9 cellular contexts compared by ENCODE assay signal in the genomic region with DNA sequence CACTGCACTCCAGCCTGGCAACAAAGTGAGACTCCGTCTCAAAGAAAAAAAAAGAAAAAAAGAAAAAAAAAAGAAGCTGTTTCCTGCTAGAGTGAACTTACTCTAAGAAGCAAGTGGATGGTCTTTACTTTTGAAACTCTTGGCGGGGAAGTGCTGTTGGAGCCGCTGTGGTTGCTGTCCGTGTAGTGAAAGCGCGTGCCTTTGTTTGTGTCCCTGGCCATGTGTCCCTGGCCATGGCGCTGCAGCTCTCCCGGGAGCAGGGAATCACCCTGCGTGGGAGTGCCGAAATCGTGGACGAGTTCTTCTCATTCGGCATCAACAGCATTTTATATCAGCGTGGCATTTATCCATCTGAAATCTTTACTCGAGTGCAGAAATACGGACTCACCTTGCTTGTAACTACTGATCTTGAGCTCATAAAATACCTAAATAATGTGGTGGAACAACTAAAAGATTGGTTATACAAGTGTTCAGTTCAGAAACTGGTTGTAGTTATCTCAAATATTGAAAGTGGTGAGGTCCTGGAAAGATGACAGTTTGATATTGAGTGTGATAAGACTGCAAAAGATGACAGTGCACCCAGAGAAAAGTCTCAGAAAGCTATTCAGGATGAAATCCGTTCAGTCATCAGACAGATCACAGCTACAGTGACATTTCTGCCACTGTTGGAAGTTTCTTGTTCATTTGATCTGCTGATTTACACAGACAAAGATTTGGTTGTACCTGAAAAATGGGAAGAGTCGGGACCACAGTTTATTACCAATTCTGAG. TPM values are rescaled to one million over a fixed set of nuclear protein-coding genes. Genes with fewer than 3 reads are reported as not detected.
DNase-seq lines count a peak whose midpoint lies in the region; FAIRE-seq and TF ChIP-seq lines count a peak whose summit lies in the region.
"Not testable (repeated sequence)": the region's sequence is repeated elsewhere in the genome, so short reads cannot be mapped to it uniquely, and the experiment has no call there.
"Had no signal": no experiment of that assay in that cellular context is flagged by ENCODE, and none has a peak within 500 bp of the region (broad histone marks: within the 10 kb centered on the region; RNA-seq: fewer than 3 reads in every experiment).

No MANE protein-coding gene starts in this region.

- H3K9ac ChIP-seq in H9 (ENCODE audit: extremely low read depth, insufficient read length, low read length); keratinocyte (ENCODE audit: control insufficient read depth, extremely low read depth, insufficient read depth, low read length): not testable (repeated sequence)

- H2BK12ac ChIP-seq in H9 (ENCODE audit: insufficient read length, low read depth, low read length) = not testable (repeated sequence)

- not testable (repeated sequence) for H2AFZ ChIP-seq in H9 (ENCODE audit: low read length); keratinocyte (ENCODE audit: control insufficient read depth, low read length)

- H3K23me2 ChIP-seq in H9 (ENCODE audit: insufficient read length, low read depth, low read length, poor library complexity, severe bottlenecking) = not testable (repeated sequence)

- H3K27me3 Mint-ChIP-seq in H9 (ENCODE audit: low read depth); T-helper 2 cell treated with Interferon-gamma antibody and Interleukin-4, amounts not matched to agents 5 μg/mL and 100 μg/mL, for 36 hours (ENCODE audit: low read depth); activated T-helper 2 cell treated with anti-CD3 and anti-CD28 coated beads, Interferon-gamma antibody, Interleukin-2, Interleukin-4, amounts not matched to agents 10 μg/mL and 5 μg/mL and 100 μg/mL, durations not matched to agents 14 hours and 24 hours and 36 hours (ENCODE audit: low read depth); neural crest cell (ENCODE audit: low read depth): not testable (repeated sequence)

- H3K36me3 ChIP-seq in bronchial epithelial cell (ENCODE audit: control insufficient read depth, insufficient read depth, low read length); keratinocyte (ENCODE audit: control insufficient read depth in 2 of 2, extremely low read depth in 1 of 2, insufficient read depth in 2 of 2, low read length in 2 of 2): not testable (repeated sequence)

- not testable (repeated sequence) for H3K4me1 ChIP-seq in H9 (ENCODE audit: insufficient read depth, low read length)
- H3K4me1 ChIP-seq in keratinocyte (ENCODE audit: control insufficient read depth, extremely low read depth, insufficient read depth, low read length) = peaks cover 24% of the 10 kb centered on the region

- dilution Hi-C loops in keratinocyte (cut with MboI; ENCODE audit: extremely low pct_ligation_motif_present, low sequenced_read_pairs) = not testable (repeated sequence)

- H2BK15ac ChIP-seq in H9 (ENCODE audit: low read depth, low read length) = not testable (repeated sequence)

- H3K27ac ChIP-seq in H9 (ENCODE audit: insufficient read length, low read depth, low read length); keratinocyte (ENCODE audit: control insufficient read depth, insufficient read depth, low read length): not testable (repeated sequence)

- WGBS in H9 (ENCODE audit: extremely low coverage, insufficient read length, low lambda C conversion rate) = no CpG with 5 or more reads among the region's 18 CpGs

- H2BK5ac ChIP-seq in H9 (ENCODE audit: insufficient read length, low read length) = not testable (repeated sequence)

- H3K14ac ChIP-seq in H9 (ENCODE audit: insufficient read depth, low read length) = not testable (repeated sequence)

- not testable (repeated sequence) for H3K9me1 ChIP-seq in keratinocyte (ENCODE audit: control insufficient read depth, extremely low read depth, insufficient read depth, low read length)

- intact Hi-C loops in activated T-helper 2 cell treated with anti-CD3 and anti-CD28 coated beads, Interferon-gamma antibody, Interleukin-2, Interleukin-4, amounts not matched to agents 10 μg/mL and 5 μg/mL and 100 μg/mL, durations not matched to agents 14 hours and 24 hours and 36 hours (cut with micrococcal nuclease) = loop anchor here (1.0 to 10.0 kb wide), 4 partner anchors 27 to 166 kb away; no protein-coding TSS in a partner anchor

- H3K9me3 Mint-ChIP-seq in H9; T-helper 2 cell treated with Interferon-gamma antibody and Interleukin-4, amounts not matched to agents 5 μg/mL and 100 μg/mL, for 36 hours; activated T-helper 2 cell treated with anti-CD3 and anti-CD28 coated beads, Interferon-gamma antibody, Interleukin-2, Interleukin-4, amounts not matched to agents 10 μg/mL and 5 μg/mL and 100 μg/mL, durations not matched to agents 14 hours and 24 hours and 36 hours; neural crest cell: not testable (repeated sequence)

- H3K79me2 ChIP-seq in H9 (ENCODE audit: insufficient read depth, low read length) = not testable (repeated sequence)
- peaks cover 58% of the 10 kb centered on the region for H3K79me2 ChIP-seq in keratinocyte (ENCODE audit: control insufficient read depth, insufficient read depth, low read length)

- not testable (repeated sequence) for H3K4ac ChIP-seq in H9 (ENCODE audit: low read depth, low read length)

- H3K18ac ChIP-seq in H9 (ENCODE audit: insufficient read length, low read depth, low read length) = not testable (repeated sequence)

- DNase-seq in GM12891 (ENCODE audit: insufficient read length, low spot score); H9; activated T-helper 2 cell treated with anti-CD3 and anti-CD28 coated beads, Interferon-gamma antibody, Interleukin-2, Interleukin-4, amounts not matched to agents 10 μg/mL and 5 μg/mL and 100 μg/mL, durations not matched to agents 14 hours and 24 hours and 36 hours (ENCODE audit: low spot score); bronchial epithelial cell (ENCODE audit: low read depth); keratinocyte (ENCODE audit: low read depth, low spot score); neural crest cell (ENCODE audit: low read depth, low spot score): not testable (repeated sequence)
- peak; percentile 10 for DNase-seq in T-helper 2 cell treated with Interferon-gamma antibody and Interleukin-4, amounts not matched to agents 5 μg/mL and 100 μg/mL, for 36 hours (ENCODE audit: low spot score)

- H3K4me2 ChIP-seq in H9 (ENCODE audit: insufficient read depth, insufficient read length, low read length); keratinocyte (ENCODE audit: control insufficient read depth, extremely low read depth, insufficient read depth, low read depth, low read length): not testable (repeated sequence)

- not testable (repeated sequence) for H3K9me3 ChIP-seq in H9 (ENCODE audit: control insufficient read depth, low read depth, low read length); keratinocyte (ENCODE audit: control insufficient read depth, low read depth, low read length)

- H3K56ac ChIP-seq in H9 (ENCODE audit: insufficient read length, low read depth, low read length) = not testable (repeated sequence)

- H4K91ac ChIP-seq in H9 (ENCODE audit: insufficient read length, low read depth, low read length) = not testable (repeated sequence)

- not testable (repeated sequence) for H4K5ac ChIP-seq in H9 (ENCODE audit: insufficient read length, low read depth, low read length)

- FAIRE-seq in GM12891 (lab: Jason Lieb, UNC) = peak; percentile 23
- FAIRE-seq in bronchial epithelial cell (lab: Jason Lieb, UNC) = peak; percentile 91
- peak; percentile 55 for FAIRE-seq in keratinocyte (lab: Jason Lieb, UNC)

- not testable (repeated sequence) for TF ChIP-seq CTCF in H9 (conservative IDR thresholded peaks at IDR 0.05); bronchial epithelial cell (IDR thresholded peaks at IDR 0.05; ENCODE audit: insufficient read depth, low read length, severe bottlenecking); keratinocyte (optimal IDR thresholded peaks at IDR 0.05 in 1 of 3, IDR thresholded peaks at IDR 0.05 in 1 of 3, conservative IDR thresholded peaks at IDR 0.05 in 1 of 3; ENCODE audit: extremely low read depth in 1 of 3, insufficient read depth in 2 of 3, low read length in 3 of 3); neural crest cell (conservative IDR thresholded peaks at IDR 0.05)

- not testable (repeated sequence) for H3K36me3 Mint-ChIP-seq in H9 (ENCODE audit: insufficient read depth in 1 of 3, low read depth in 3 of 3); T-helper 2 cell treated with Interferon-gamma antibody and Interleukin-4, amounts not matched to agents 5 μg/mL and 100 μg/mL, for 36 hours (ENCODE audit: low read depth); activated T-helper 2 cell treated with anti-CD3 and anti-CD28 coated beads, Interferon-gamma antibody, Interleukin-2, Interleukin-4, amounts not matched to agents 10 μg/mL and 5 μg/mL and 100 μg/mL, durations not matched to agents 14 hours and 24 hours and 36 hours (ENCODE audit: low read depth); neural crest cell (ENCODE audit: low read depth)

- not testable (repeated sequence) for H3T11ph ChIP-seq in H9 (ENCODE audit: low read length)

- H2BK120ac ChIP-seq in H9 (ENCODE audit: low read depth, low read length, poor library complexity, severe bottlenecking) = not testable (repeated sequence)

- H4K20me1 ChIP-seq in H9 (ENCODE audit: control insufficient read depth, insufficient read depth, insufficient read length); keratinocyte (ENCODE audit: control insufficient read depth, extremely low read depth, insufficient read depth, low read length): not testable (repeated sequence)

- H3K27ac Mint-ChIP-seq in H9 (peak overlapping the region in 2 of 3 experiments; percentile 18 to 93; a peak in 3 of 7 replicates), neural crest cell (ENCODE audit: unreplicated experiment) (peak overlapping the region; percentile 59)
- peak overlapping the region; percentile 76 for H3K27ac Mint-ChIP-seq in T-helper 2 cell treated with Interferon-gamma antibody and Interleukin-4, amounts not matched to agents 5 μg/mL and 100 μg/mL, for 36 hours
- peak overlapping the region; percentile 70 for H3K27ac Mint-ChIP-seq in activated T-helper 2 cell treated with anti-CD3 and anti-CD28 coated beads, Interferon-gamma antibody, Interleukin-2, Interleukin-4, amounts not matched to agents 10 μg/mL and 5 μg/mL and 100 μg/mL, durations not matched to agents 14 hours and 24 hours and 36 hours

- not testable (repeated sequence) for H2BK20ac ChIP-seq in H9 (ENCODE audit: low read depth, low read length, poor library complexity, severe bottlenecking)

- not testable (repeated sequence) for H3K4me3 ChIP-seq in bronchial epithelial cell (ENCODE audit: low read depth, low read length); keratinocyte (ENCODE audit: control insufficient read depth in 2 of 3, extremely low read depth in 1 of 3, insufficient read depth in 2 of 3, low read depth in 1 of 3, low read length in 3 of 3)

- not testable (repeated sequence) for TF ChIP-seq POLR2A in GM12891 (IDR thresholded peaks at IDR 0.05; ENCODE audit: low read depth, low read length)

- H3K27me3 ChIP-seq in H9 (ENCODE audit: insufficient read depth, low read length); bronchial epithelial cell (ENCODE audit: control insufficient read depth, insufficient read depth, low read length); keratinocyte (ENCODE audit: control insufficient read depth, extremely low read depth, insufficient read depth, low read length): not testable (repeated sequence)

- H3K79me1 ChIP-seq in H9 (ENCODE audit: insufficient read depth, low read depth, low read length, poor library complexity, severe bottlenecking) = not testable (repeated sequence)

- H4K8ac ChIP-seq in H9 (replicated peaks; ENCODE audit: insufficient read length, low read depth, low read length) = not testable (repeated sequence)

- not testable (repeated sequence) for H3K4me1 Mint-ChIP-seq in H9, neural crest cell
- peaks cover 19% of the 10 kb centered on the region for H3K4me1 Mint-ChIP-seq in T-helper 2 cell treated with Interferon-gamma antibody and Interleukin-4, amounts not matched to agents 5 μg/mL and 100 μg/mL, for 36 hours (ENCODE audit: low read depth)
- H3K4me1 Mint-ChIP-seq in activated T-helper 2 cell treated with anti-CD3 and anti-CD28 coated beads, Interferon-gamma antibody, Interleukin-2, Interleukin-4, amounts not matched to agents 10 μg/mL and 5 μg/mL and 100 μg/mL, durations not matched to agents 14 hours and 24 hours and 36 hours (ENCODE audit: low read depth) = peaks cover 21% of the 10 kb centered on the region

- not testable (repeated sequence) for H2AK5ac ChIP-seq in H9 (ENCODE audit: insufficient read length, low read length)

- H3K23ac ChIP-seq in H9 (ENCODE audit: insufficient read length, low read depth, low read length) = not testable (repeated sequence)

- H3K4me3 Mint-ChIP-seq in H9; activated T-helper 2 cell treated with anti-CD3 and anti-CD28 coated beads, Interferon-gamma antibody, Interleukin-2, Interleukin-4, amounts not matched to agents 10 μg/mL and 5 μg/mL and 100 μg/mL, durations not matched to agents 14 hours and 24 hours and 36 hours (ENCODE audit: low read depth); neural crest cell: not testable (repeated sequence)
- peak overlapping the region; percentile 5 for H3K4me3 Mint-ChIP-seq in T-helper 2 cell treated with Interferon-gamma antibody and Interleukin-4, amounts not matched to agents 5 μg/mL and 100 μg/mL, for 36 hours

RNA-seq across cellular contexts. Expression of a gene that starts 45.4 kb away (rescaled TPM):
- polyA plus RNA-seq in GM12891 (2012; ENCODE audit: low read depth, missing spikeins) = 31.9 TPM
- total RNA-seq in H9 (2021) = 43.1 and 47.4 TPM in 2 replicates
- 56.2 and 57.5 TPM in 2 replicates for total RNA-seq in activated T-helper 2 cell treated with anti-CD3 and anti-CD28 coated beads, Interferon-gamma antibody, Interleukin-2, Interleukin-4, amounts not matched to agents 10 μg/mL and 5 μg/mL and 100 μg/mL, durations not matched to agents 14 hours and 24 hours and 36 hours
- 40.3 and 59.9 TPM in 2 replicates for total RNA-seq in bronchial epithelial cell
- polyA plus RNA-seq in keratinocyte = 52.1 to 79.5 TPM (median 63.9 TPM) in 3 replicates
- polyA plus RNA-seq in keratinocyte (2011; ENCODE audit: low read depth) = 123 TPM
- polyA plus RNA-seq in keratinocyte (2011; cell fraction: cytosol; rRNA removed) = 56.5 and 109 TPM in 2 replicates
- polyA plus RNA-seq in keratinocyte (2011; cell fraction: nucleus; rRNA removed) = 52.4 and 61.8 TPM in 2 replicates
- polyA plus RNA-seq in keratinocyte (2012; ENCODE audit: low replicate concordance) = 39.6 and 52.1 TPM in 2 replicates
- polyA minus RNA-seq in keratinocyte = 18.1 to 50.0 TPM (median 23.2 TPM) in 3 replicates
- polyA minus RNA-seq in keratinocyte (2011; cell fraction: cytosol; rRNA and poly(A)+ RNA removed) = 41.1 TPM
- 28.0 and 57.9 TPM in 2 replicates for polyA minus RNA-seq in keratinocyte (2011; cell fraction: nucleus; rRNA and poly(A)+ RNA removed)
- total RNA-seq in neural crest cell = 34.4 and 39.1 TPM in 2 replicates

RNA-seq across cellular contexts. Expression of a gene that starts 55.8 kb away (rescaled TPM):
- 0.10 TPM for polyA plus RNA-seq in GM12891 (2012; ENCODE audit: low read depth, missing spikeins)
- 26.5 and 28.9 TPM in 2 replicates for total RNA-seq in H9 (2021)
- 1.1 and 1.3 TPM in 2 replicates for total RNA-seq in activated T-helper 2 cell treated with anti-CD3 and anti-CD28 coated beads, Interferon-gamma antibody, Interleukin-2, Interleukin-4, amounts not matched to agents 10 μg/mL and 5 μg/mL and 100 μg/mL, durations not matched to agents 14 hours and 24 hours and 36 hours
- 4.7 and 5.8 TPM in 2 replicates for total RNA-seq in bronchial epithelial cell
- 2.5 to 4.5 TPM (median 4.0 TPM) in 3 replicates for polyA plus RNA-seq in keratinocyte
- polyA plus RNA-seq in keratinocyte (2011; ENCODE audit: low read depth) = 0.80 TPM
- 1.6 and 2.5 TPM in 2 replicates for polyA plus RNA-seq in keratinocyte (2011; cell fraction: cytosol; rRNA removed)
- 3.3 and 3.4 TPM in 2 replicates for polyA plus RNA-seq in keratinocyte (2011; cell fraction: nucleus; rRNA removed)
- polyA plus RNA-seq in keratinocyte (2012; ENCODE audit: low replicate concordance) = 1.1 and 3.0 TPM in 2 replicates
- polyA minus RNA-seq in keratinocyte = 4.7 to 8.3 TPM (median 5.8 TPM) in 3 replicates
- 3.8 TPM for polyA minus RNA-seq in keratinocyte (2011; cell fraction: cytosol; rRNA and poly(A)+ RNA removed)
- 2.5 and 4.2 TPM in 2 replicates for polyA minus RNA-seq in keratinocyte (2011; cell fraction: nucleus; rRNA and poly(A)+ RNA removed)
- 5.2 and 6.1 TPM in 2 replicates for total RNA-seq in neural crest cell
- total RNA-seq: CD4-positive, CD25-positive, alpha-beta regulatory T cell had no signal
- polyA plus RNA-seq: CD4-positive, CD25-positive, alpha-beta regulatory T cell; CD8-positive, alpha-beta memory T cell had no signal
